In the genomic region with DNA sequence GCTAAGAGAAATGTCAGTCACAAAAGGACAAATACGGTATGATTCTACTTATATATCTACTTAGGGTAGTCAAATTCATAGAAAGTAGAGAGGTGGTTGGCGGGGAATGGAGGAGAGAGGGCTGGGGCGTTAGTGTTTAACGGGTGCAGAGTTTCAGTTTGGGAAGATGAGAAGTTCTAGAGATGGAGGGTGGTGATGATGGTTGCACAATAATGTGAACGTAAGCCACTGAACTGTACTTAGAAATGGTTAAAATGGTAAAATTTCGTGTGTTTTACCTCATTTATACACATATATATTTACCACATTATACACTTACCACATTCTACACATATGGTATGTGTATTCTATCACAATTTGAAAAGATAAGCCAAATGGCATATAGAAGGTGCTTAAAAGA, we compare ENCODE assay signal across 37 cellular contexts.
"Had no signal": no experiment of that assay in that cellular context is flagged by ENCODE, and none has a peak within 500 bp of the region (broad histone marks: within the 10 kb centered on the region; RNA-seq: fewer than 3 reads in every experiment).

No MANE protein-coding gene starts in this region.

- H3K27me3 Mint-ChIP-seq: activated B cell treated with CpG ODN at 0.5 μM for 24 hours; activated CD4-positive, alpha-beta memory T cell treated with anti-CD3 and anti-CD28 coated beads for 36 hours; activated CD8-positive, alpha-beta T cell treated with anti-CD3 and anti-CD28 coated beads for 36 hours; activated naive CD4-positive, alpha-beta T cell treated with anti-CD3 and anti-CD28 coated beads, Interleukin-2, amount 10 ng/mL, durations not matched to agents 7 days and 5 days; activated naive CD4-positive, alpha-beta T cell treated with anti-CD3 and anti-CD28 coated beads, Interleukin-2, amount 50 U/mL, for 24 hours; activated naive CD8-positive, alpha-beta T cell; activated naive CD8-positive, alpha-beta T cell treated with anti-CD3 and anti-CD28 coated beads, Interleukin-2, amount 10 ng/mL, durations not matched to agents 7 days and 5 days; activated naive CD8-positive, alpha-beta T cell treated with anti-CD3 and anti-CD28 coated beads, Interleukin-2, amount 50 U/mL, for 24 hours; brain had no signal

- H3K9me3 ChIP-seq: ascending aorta had no signal

- FAIRE-seq: bronchial epithelial cell, TTC549 had no signal

- H3K27ac Mint-ChIP-seq: activated B cell treated with CpG ODN at 0.5 μM for 24 hours; activated CD4-positive, alpha-beta memory T cell treated with anti-CD3 and anti-CD28 coated beads for 36 hours; activated CD4-positive, alpha-beta T cell treated with anti-CD3 and anti-CD28 coated beads, Interleukin-2, amount 10 ng/mL, durations not matched to agents 24 days and 14 days; activated CD8-positive, alpha-beta T cell treated with anti-CD3 and anti-CD28 coated beads for 36 hours; activated naive CD4-positive, alpha-beta T cell treated with anti-CD3 and anti-CD28 coated beads, Interleukin-2, amount 10 ng/mL, durations not matched to agents 7 days and 5 days; activated naive CD4-positive, alpha-beta T cell treated with anti-CD3 and anti-CD28 coated beads, Interleukin-2, amount 50 U/mL, for 24 hours; activated naive CD8-positive, alpha-beta T cell; activated naive CD8-positive, alpha-beta T cell treated with anti-CD3 and anti-CD28 coated beads, Interleukin-2, amount 10 ng/mL, durations not matched to agents 7 days and 5 days; activated naive CD8-positive, alpha-beta T cell treated with anti-CD3 and anti-CD28 coated beads, Interleukin-2, amount 50 U/mL, for 24 hours; activated T-cell treated with anti-CD3 and anti-CD28 coated beads, Interleukin-2, amount 50 U/mL, for 72 hours; activated T-helper 1 cell treated with anti-CD3 and anti-CD28 coated beads, Interleukin-12 subunit alpha, Interleukin-12 subunit beta, Interleukin-2, Interleukin-4 antibody, amounts not matched to agents 30 ng/mL and 10 ng/mL and 1 ng/mL, durations not matched to agents 14 hours and 24 hours and 36 hours; activated T-helper 2 cell treated with anti-CD3 and anti-CD28 coated beads, Interferon-gamma antibody, Interleukin-2, Interleukin-4, amounts not matched to agents 10 μg/mL and 5 μg/mL and 100 μg/mL, durations not matched to agents 14 hours and 24 hours and 36 hours; T-helper 2 cell treated with Interferon-gamma antibody and Interleukin-4, amounts not matched to agents 5 μg/mL and 100 μg/mL, for 36 hours had no signal

- H3K36me3 ChIP-seq: ascending aorta, cardiac muscle cell had no signal

- H3K4me3 Mint-ChIP-seq: activated B cell treated with CpG ODN at 0.5 μM for 24 hours; activated CD4-positive, alpha-beta memory T cell treated with anti-CD3 and anti-CD28 coated beads for 36 hours; activated CD4-positive, alpha-beta T cell treated with anti-CD3 and anti-CD28 coated beads, Interleukin-2, amount 10 ng/mL, durations not matched to agents 24 days and 14 days; activated CD8-positive, alpha-beta T cell treated with anti-CD3 and anti-CD28 coated beads for 36 hours; activated naive CD4-positive, alpha-beta T cell treated with anti-CD3 and anti-CD28 coated beads, Interleukin-2, amount 10 ng/mL, durations not matched to agents 7 days and 5 days; activated naive CD4-positive, alpha-beta T cell treated with anti-CD3 and anti-CD28 coated beads, Interleukin-2, amount 50 U/mL, for 24 hours; activated naive CD8-positive, alpha-beta T cell; activated naive CD8-positive, alpha-beta T cell treated with anti-CD3 and anti-CD28 coated beads, Interleukin-2, amount 10 ng/mL, durations not matched to agents 7 days and 5 days; activated naive CD8-positive, alpha-beta T cell treated with anti-CD3 and anti-CD28 coated beads, Interleukin-2, amount 50 U/mL, for 24 hours; activated T-cell treated with anti-CD3 and anti-CD28 coated beads, Interleukin-2, amount 50 U/mL, for 4 hours; activated T-cell treated with anti-CD3 and anti-CD28 coated beads, Interleukin-2, amount 50 U/mL, for 72 hours; activated T-helper 1 cell treated with anti-CD3 and anti-CD28 coated beads, Interleukin-12 subunit alpha, Interleukin-12 subunit beta, Interleukin-2, Interleukin-4 antibody, amounts not matched to agents 30 ng/mL and 10 ng/mL and 1 ng/mL, durations not matched to agents 14 hours and 24 hours and 36 hours; brain; central memory CD8-positive, alpha-beta T cell; T-helper 2 cell treated with Interferon-gamma antibody and Interleukin-4, amounts not matched to agents 5 μg/mL and 100 μg/mL, for 36 hours had no signal

- ATAC-seq: activated CD8-positive, alpha-beta T cell treated with anti-CD3 and anti-CD28 coated beads for 36 hours; activated naive CD8-positive, alpha-beta T cell treated with anti-CD3 and anti-CD28 coated beads, Interleukin-2, amount 50 U/mL, for 24 hours; activated T-cell treated with anti-CD3 and anti-CD28 coated beads, Interleukin-2, amount 50 U/mL, for 4 hours; activated T-cell treated with anti-CD3 and anti-CD28 coated beads, Interleukin-2, amount 50 U/mL, for 72 hours had no signal

- H3K36me3 Mint-ChIP-seq: activated CD4-positive, alpha-beta memory T cell treated with anti-CD3 and anti-CD28 coated beads for 36 hours; activated naive CD4-positive, alpha-beta T cell treated with anti-CD3 and anti-CD28 coated beads, Interleukin-2, amount 50 U/mL, for 24 hours; activated naive CD8-positive, alpha-beta T cell; activated naive CD8-positive, alpha-beta T cell treated with anti-CD3 and anti-CD28 coated beads, Interleukin-2, amount 10 ng/mL, durations not matched to agents 7 days and 5 days; brain had no signal

- H3K4me3 ChIP-seq: ascending aorta, cardiac muscle cell had no signal

- H3K4me1 ChIP-seq: ascending aorta had no signal

- DNase-seq: activated B cell treated with CpG ODN at 0.5 μM for 24 hours; activated CD4-positive, alpha-beta memory T cell treated with anti-CD3 and anti-CD28 coated beads for 36 hours; activated CD4-positive, alpha-beta T cell treated with anti-CD3 and anti-CD28 coated beads for 4 hours; activated CD4-positive, alpha-beta T cell treated with anti-CD3 and anti-CD28 coated beads, Interleukin-2, amount 10 ng/mL, durations not matched to agents 24 days and 14 days; activated CD4-positive, alpha-beta T cell treated with anti-CD3 and anti-CD28 coated beads, Interleukin-2, amount 50 U/mL, for 1 hour; activated CD4-positive, alpha-beta T cell treated with anti-CD3 and anti-CD28 coated beads, Interleukin-2, amount 50 U/mL, for 4 hours; activated CD4-positive, CD25-positive, alpha-beta regulatory T cell treated with anti-CD3 and anti-CD28 coated beads, Interleukin-2, amount 50 U/mL, for 72 hours; activated CD8-positive, alpha-beta memory T cell treated with anti-CD3 and anti-CD28 coated beads, Interleukin-2, amount 50 U/mL, for 4 hours; activated CD8-positive, alpha-beta T cell treated with anti-CD3 and anti-CD28 coated beads for 36 hours; activated effector memory CD4-positive, alpha-beta T cell treated with Interleukin-2 at 50 U/mL for 16 hours; activated gamma-delta T cell; activated naive CD4-positive, alpha-beta T cell treated with anti-CD3 and anti-CD28 coated beads, Interleukin-2, amount 10 ng/mL, durations not matched to agents 7 days and 5 days; activated naive CD4-positive, alpha-beta T cell treated with Interleukin-2 at 50 U/mL for 16 hours; activated naive CD8-positive, alpha-beta T cell treated with anti-CD3 and anti-CD28 coated beads, Interleukin-2, amount 10 ng/mL, durations not matched to agents 7 days and 5 days; activated naive CD8-positive, alpha-beta T cell treated with anti-CD3 and anti-CD28 coated beads, Interleukin-2, amount 50 U/mL, for 24 hours; activated T-cell treated with anti-CD3 and anti-CD28 coated beads for 4 hours; activated T-cell treated with anti-CD3 and anti-CD28 coated beads, Interleukin-2, amount 50 U/mL, for 1 hour; activated T-cell treated with anti-CD3 and anti-CD28 coated beads, Interleukin-2, amount 50 U/mL, for 4 hours; activated T-cell treated with anti-CD3 and anti-CD28 coated beads, Interleukin-2, amount 50 U/mL, for 72 hours; amygdala; anterior cingulate cortex; caudate nucleus; cerebellar nuclear complex; T-helper 2 cell; T-helper 9 cell had no signal

- H3K27ac ChIP-seq: ascending aorta, cardiac muscle cell, VCaP had no signal

- H3K9me3 Mint-ChIP-seq: activated B cell treated with CpG ODN at 0.5 μM for 24 hours; activated CD4-positive, alpha-beta memory T cell treated with anti-CD3 and anti-CD28 coated beads for 36 hours; activated CD4-positive, alpha-beta T cell treated with anti-CD3 and anti-CD28 coated beads, Interleukin-2, amount 10 ng/mL, durations not matched to agents 24 days and 14 days; activated CD8-positive, alpha-beta T cell treated with anti-CD3 and anti-CD28 coated beads for 36 hours; activated naive CD4-positive, alpha-beta T cell treated with anti-CD3 and anti-CD28 coated beads, Interleukin-2, amount 10 ng/mL, durations not matched to agents 7 days and 5 days; activated naive CD4-positive, alpha-beta T cell treated with anti-CD3 and anti-CD28 coated beads, Interleukin-2, amount 50 U/mL, for 24 hours; activated naive CD8-positive, alpha-beta T cell treated with anti-CD3 and anti-CD28 coated beads, Interleukin-2, amount 10 ng/mL, durations not matched to agents 7 days and 5 days; activated naive CD8-positive, alpha-beta T cell treated with anti-CD3 and anti-CD28 coated beads, Interleukin-2, amount 50 U/mL, for 24 hours; activated T-cell treated with anti-CD3 and anti-CD28 coated beads, Interleukin-2, amount 50 U/mL, for 4 hours; activated T-cell treated with anti-CD3 and anti-CD28 coated beads, Interleukin-2, amount 50 U/mL, for 72 hours; activated T-helper 1 cell treated with anti-CD3 and anti-CD28 coated beads, Interleukin-12 subunit alpha, Interleukin-12 subunit beta, Interleukin-2, Interleukin-4 antibody, amounts not matched to agents 30 ng/mL and 10 ng/mL and 1 ng/mL, durations not matched to agents 14 hours and 24 hours and 36 hours; activated T-helper 2 cell treated with anti-CD3 and anti-CD28 coated beads, Interferon-gamma antibody, Interleukin-2, Interleukin-4, amounts not matched to agents 10 μg/mL and 5 μg/mL and 100 μg/mL, durations not matched to agents 14 hours and 24 hours and 36 hours; brain; central memory CD8-positive, alpha-beta T cell; T-helper 2 cell treated with Interferon-gamma antibody and Interleukin-4, amounts not matched to agents 5 μg/mL and 100 μg/mL, for 36 hours had no signal

- H3K27me3 ChIP-seq: ascending aorta, cardiac muscle cell had no signal

- H3K4me1 Mint-ChIP-seq: activated B cell treated with CpG ODN at 0.5 μM for 24 hours; activated CD4-positive, alpha-beta T cell treated with anti-CD3 and anti-CD28 coated beads, Interleukin-2, amount 10 ng/mL, durations not matched to agents 24 days and 14 days; activated naive CD4-positive, alpha-beta T cell treated with anti-CD3 and anti-CD28 coated beads, Interleukin-2, amount 50 U/mL, for 24 hours; activated naive CD8-positive, alpha-beta T cell treated with anti-CD3 and anti-CD28 coated beads, Interleukin-2, amount 50 U/mL, for 24 hours; central memory CD8-positive, alpha-beta T cell had no signal
